8 cellular contexts compared by ENCODE assay signal in the genomic region with DNA sequence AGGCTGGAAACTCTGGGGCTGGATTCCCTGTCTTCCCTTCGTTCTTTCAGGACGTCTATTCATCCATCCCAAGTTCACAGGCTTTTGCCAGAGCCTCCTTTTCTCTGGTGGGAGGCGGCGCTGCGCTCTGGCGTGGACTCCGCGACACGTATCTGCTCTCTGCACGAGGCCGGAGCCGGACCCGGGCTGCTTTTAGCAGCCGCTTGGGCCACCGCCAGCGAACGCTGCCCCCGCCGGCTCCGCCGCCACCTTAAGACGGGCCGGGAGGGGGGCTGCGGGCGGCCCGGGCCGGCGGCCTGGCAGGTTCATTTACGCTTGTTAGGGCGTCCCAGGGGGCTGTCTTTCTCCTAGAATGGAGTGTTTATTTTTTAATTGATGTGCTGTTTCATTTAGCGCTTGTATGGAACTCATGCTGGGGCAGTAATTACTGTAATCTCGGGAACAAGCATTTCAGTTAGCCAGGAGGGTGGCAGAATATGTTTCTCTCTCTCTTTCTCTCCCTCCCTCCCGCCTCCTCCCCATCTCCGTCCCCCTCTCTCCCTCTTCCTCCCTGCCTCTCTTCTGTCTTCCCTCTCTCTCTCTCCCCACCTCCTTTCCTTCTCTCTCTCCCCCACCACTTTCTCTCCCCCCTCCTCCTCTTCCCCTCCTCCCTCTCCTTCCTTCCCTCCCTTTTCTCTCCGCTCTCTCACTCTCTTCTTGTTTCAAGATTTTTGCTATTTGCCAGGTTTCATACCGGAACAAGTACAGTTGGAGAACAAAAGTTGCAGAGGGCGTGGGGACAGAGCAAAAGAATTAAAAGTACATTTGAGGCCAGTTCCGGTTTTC. TPM values are rescaled to one million over a fixed set of nuclear protein-coding genes. Genes with fewer than 3 reads are reported as not detected.
DNase-seq lines count a peak whose midpoint lies in the region; ATAC-seq and TF ChIP-seq lines count a peak whose summit lies in the region.

No MANE protein-coding gene starts in this region.

- peaks cover 0 to 5% of the 10 kb centered on the region in 2 donors for H3K36me3 Mint-ChIP-seq in CD4-positive, alpha-beta memory T cell
- no peaks in the 10 kb centered on the region for H3K36me3 Mint-ChIP-seq in activated CD8-positive, alpha-beta T cell treated with anti-CD3 and anti-CD28 coated beads for 36 hours (ENCODE audit: low read depth)

- H3K27me3 Mint-ChIP-seq in CD4-positive, alpha-beta memory T cell, result peaks cover 13 to 14% of the 10 kb centered on the region in 2 donors
- H3K27me3 Mint-ChIP-seq in activated CD8-positive, alpha-beta T cell treated with anti-CD3 and anti-CD28 coated beads for 36 hours, result peaks cover 46% of the 10 kb centered on the region

- peaks cover 25% of the 10 kb centered on the region for H3K4me1 ChIP-seq in CD4-positive, alpha-beta memory T cell (ENCODE audit: insufficient read depth, low read length)
- H3K4me1 ChIP-seq in KMS-11 (ENCODE audit: low read depth, poor library complexity, severe bottlenecking) (peaks cover 9% of the 10 kb centered on the region), esophagus muscularis mucosa (peaks cover 13 to 47% (median 40%) of the 10 kb centered on the region in 4 donors), thyroid gland (peaks cover 13 to 24% of the 10 kb centered on the region in 2 donors)

- TF ChIP-seq CTCF in KMS-11 (conservative IDR thresholded peaks at IDR 0.05; ENCODE audit: low read depth, low read length) (no peak), esophagus muscularis mucosa (IDR thresholded peaks at IDR 0.05) (peak in 1 of 3 experiments; percentile 25), thyroid gland (IDR thresholded peaks at IDR 0.05) (no peak)
- no peak for TF ChIP-seq CTCF in activated CD8-positive, alpha-beta T cell treated with anti-CD3 and anti-CD28 coated beads for 36 hours (IDR thresholded peaks at IDR 0.05)

- H3K4me3 ChIP-seq in CD4-positive, alpha-beta memory T cell (ENCODE audit: low read length in 2 of 2), result peak overlapping the region; percentile 51 to 53
- H3K4me3 ChIP-seq in KMS-11 (IDR thresholded peaks at IDR 0.05; ENCODE audit: insufficient read depth, low read depth, low read length) (no peak overlapping the region), esophagus muscularis mucosa (peak overlapping the region; percentile 86 to 92 (median 89)), thyroid gland (replicated peaks in 1 of 3) (peak overlapping the region; percentile 47 to 84 (median 63))

- no peaks in the 10 kb centered on the region for H3K9me3 Mint-ChIP-seq in CD4-positive, alpha-beta memory T cell
- no peaks in the 10 kb centered on the region for H3K9me3 Mint-ChIP-seq in activated CD8-positive, alpha-beta T cell treated with anti-CD3 and anti-CD28 coated beads for 36 hours

- H4K20me1 ChIP-seq in KMS-11 (ENCODE audit: insufficient read depth), result no peaks in the 10 kb centered on the region

- peak in 4 of 5 donors; percentile 9 to 19 (median 16) for DNase-seq in CD4-positive, alpha-beta memory T cell
- DNase-seq in activated CD8-positive, alpha-beta T cell treated with anti-CD3 and anti-CD28 coated beads for 36 hours, result peak; percentile 13
- DNase-seq in esophagus muscularis mucosa (ENCODE audit: extremely low spot score), result no peak
- peak; percentile 62 for DNase-seq in midbrain (lab: John Stamatoyannopoulos, UW)
- peak; percentile 91 to 92 for DNase-seq in thyroid gland

- POLR2A ChIA-PET in CD4-positive, alpha-beta memory T cell (lab: Charles Lee; ENCODE audit: partially characterized antibody), result interaction anchor here (0.9 kb wide), 1 partner anchor 448 kb away, joined by 3 read pairs; no protein-coding TSS in a partner anchor
- POLR2A ChIA-PET in activated CD8-positive, alpha-beta T cell treated with anti-CD3 and anti-CD28 coated beads for 36 hours (lab: Charles Lee), result no interaction called here

- H3K9me3 ChIP-seq in CD4-positive, alpha-beta memory T cell (ENCODE audit: control insufficient read depth in 1 of 2, low read length in 2 of 2), result no peaks in the 10 kb centered on the region
- peaks cover 0 to 4% (median 0%) of the 10 kb centered on the region in 4 donors for H3K9me3 ChIP-seq in esophagus muscularis mucosa
- no peaks in the 10 kb centered on the region for H3K9me3 ChIP-seq in thyroid gland

- under 1% methylated on average over 19 of the region's 38 CpGs for WGBS in esophagus muscularis mucosa
- WGBS in thyroid gland, 2 donors, result 0% methylated on average over 35 to 37 of the region's 38 CpGs

- intact Hi-C loops in CD4-positive, alpha-beta memory T cell (cut with micrococcal nuclease), result no loop called here
- intact Hi-C loops in activated CD8-positive, alpha-beta T cell treated with anti-CD3 and anti-CD28 coated beads for 36 hours (cut with micrococcal nuclease), result no loop called here
- intact Hi-C loops in esophagus muscularis mucosa (cut with DNase I) (no loop called here), thyroid gland (cut with DNase I) (no loop called here)

- H3K4me2 ChIP-seq in KMS-11, result peak overlapping the region; percentile 100

- H3K36me3 ChIP-seq in CD4-positive, alpha-beta memory T cell (ENCODE audit: insufficient read depth, low read length), result no peaks in the 10 kb centered on the region
- H3K36me3 ChIP-seq in KMS-11 (ENCODE audit: insufficient read depth) (no peaks in the 10 kb centered on the region), esophagus muscularis mucosa (no peaks in the 10 kb centered on the region), thyroid gland (no peaks in the 10 kb centered on the region)

- H3K4me3 Mint-ChIP-seq in CD4-positive, alpha-beta memory T cell, result peak overlapping the region; percentile 81 to 94 (median 91)
- H3K4me3 Mint-ChIP-seq in activated CD8-positive, alpha-beta T cell treated with anti-CD3 and anti-CD28 coated beads for 36 hours, result peak overlapping the region; percentile 71

- peaks cover 7% of the 10 kb centered on the region for H3K27me3 ChIP-seq in CD4-positive, alpha-beta memory T cell (ENCODE audit: insufficient read depth, low read length)
- H3K27me3 ChIP-seq in KMS-11 (ENCODE audit: insufficient read depth, low read depth), result no peaks in the 10 kb centered on the region
- no peaks in the 10 kb centered on the region for H3K27me3 ChIP-seq in esophagus muscularis mucosa
- no peaks in the 10 kb centered on the region for H3K27me3 ChIP-seq in thyroid gland

- CTCF ChIA-PET in CD4-positive, alpha-beta memory T cell (lab: Charles Lee; ENCODE audit: partially characterized antibody), result interaction anchor here (0.9 to 2.2 kb wide), 4 partner anchors 8 to 523 kb away, joined by 3 to 13 read pairs (median 6); no protein-coding TSS in a partner anchor
- CTCF ChIA-PET in activated CD8-positive, alpha-beta T cell treated with anti-CD3 and anti-CD28 coated beads for 36 hours (lab: Charles Lee), result interaction anchor here (5.4 kb wide), 1 partner anchor 7 kb away, joined by 30 read pairs; no protein-coding TSS in a partner anchor

- peak overlapping the region in 5 of 7 donors; percentile 21 to 92 (median 65) for H3K27ac Mint-ChIP-seq in CD4-positive, alpha-beta memory T cell
- no peak overlapping the region for H3K27ac Mint-ChIP-seq in activated CD8-positive, alpha-beta T cell treated with anti-CD3 and anti-CD28 coated beads for 36 hours

- no peaks in the 10 kb centered on the region for H3K79me2 ChIP-seq in KMS-11 (ENCODE audit: insufficient read depth, low read depth)

- H3K27ac ChIP-seq in CD4-positive, alpha-beta memory T cell (ENCODE audit: low read depth, low read length), result no peak overlapping the region
- no peak overlapping the region for H3K27ac ChIP-seq in KMS-11
- peak overlapping the region; percentile 90 to 98 (median 94) for H3K27ac ChIP-seq in esophagus muscularis mucosa (replicated peaks in 1 of 4)
- H3K27ac ChIP-seq in thyroid gland, result peak overlapping the region; percentile 76 to 90 (median 88)

- peaks cover 9 to 42% (median 18%) of the 10 kb centered on the region in 4 donors for H3K4me1 Mint-ChIP-seq in CD4-positive, alpha-beta memory T cell
- H3K4me1 Mint-ChIP-seq in activated CD8-positive, alpha-beta T cell treated with anti-CD3 and anti-CD28 coated beads for 36 hours (ENCODE audit: low read depth), result peaks cover 22% of the 10 kb centered on the region

- H3K9ac ChIP-seq in KMS-11, result peak overlapping the region; percentile 27; the same call in 1 of the 2 replicates

- ATAC-seq in activated CD8-positive, alpha-beta T cell treated with anti-CD3 and anti-CD28 coated beads for 36 hours, result no peak
- ATAC-seq in GM18868 (IDR thresholded peaks at IDR 0.05; ENCODE audit: unreplicated experiment) (no peak), GM21367 (IDR thresholded peaks at IDR 0.05; ENCODE audit: unreplicated experiment) (no peak)

- peak overlapping the region; percentile 100 for H2AFZ ChIP-seq in KMS-11 (ENCODE audit: low read depth)

- TF ChIP-seq POLR2A in esophagus muscularis mucosa (IDR thresholded peaks at IDR 0.05; ENCODE audit: low read depth) (no peak), thyroid gland (IDR thresholded peaks at IDR 0.05) (peak in 1 of 2 donors; percentile 50)

- no peak for TF ChIP-seq EP300 in esophagus muscularis mucosa (IDR thresholded peaks at IDR 0.05)

RNA-seq across cellular contexts. Expression of a gene that starts 1.3 kb away (rescaled TPM):
- 1 to 10 TPM in 1 of 2 experiments, under 1 TPM in 1; 0.93 to 1.2 TPM for total RNA-seq in CD4-positive, alpha-beta memory T cell
- polyA plus RNA-seq in CD4-positive, alpha-beta memory T cell, result not detected
- under 1 TPM; 0.14 to 0.22 TPM for total RNA-seq in activated CD8-positive, alpha-beta T cell treated with anti-CD3 and anti-CD28 coated beads for 36 hours
- total RNA-seq in esophagus muscularis mucosa, result 10 to 100 TPM in 2 of 4 donors, 1 to 10 TPM in 2; 5.4 to 13.8 (median 11.2) TPM
- total RNA-seq in thyroid gland, result 10 to 100 TPM; 12.4 to 21.5 (median 19.9) TPM

RNA-seq across cellular contexts. Expression of a gene that starts 38.2 kb away (rescaled TPM):
- total RNA-seq in CD4-positive, alpha-beta memory T cell, result under 1 TPM in 1 of 2 experiments, not detected in 1; 0.20 TPM
- not detected for polyA plus RNA-seq in CD4-positive, alpha-beta memory T cell
- not detected for total RNA-seq in activated CD8-positive, alpha-beta T cell treated with anti-CD3 and anti-CD28 coated beads for 36 hours
- total RNA-seq in esophagus muscularis mucosa, result not detected
- total RNA-seq in thyroid gland, result not detected

Comparison
In these comparisons a context has a peak if more than half of its experiments do, and no peak if none do; other contexts are left out.
1. H3K27ac ChIP-seq: peak in esophagus muscularis mucosa (4 of 4) and thyroid gland (3 of 3); none in CD4-positive, alpha-beta memory T cell (single experiment) and KMS-11 (single experiment).